In the genomic region with DNA sequence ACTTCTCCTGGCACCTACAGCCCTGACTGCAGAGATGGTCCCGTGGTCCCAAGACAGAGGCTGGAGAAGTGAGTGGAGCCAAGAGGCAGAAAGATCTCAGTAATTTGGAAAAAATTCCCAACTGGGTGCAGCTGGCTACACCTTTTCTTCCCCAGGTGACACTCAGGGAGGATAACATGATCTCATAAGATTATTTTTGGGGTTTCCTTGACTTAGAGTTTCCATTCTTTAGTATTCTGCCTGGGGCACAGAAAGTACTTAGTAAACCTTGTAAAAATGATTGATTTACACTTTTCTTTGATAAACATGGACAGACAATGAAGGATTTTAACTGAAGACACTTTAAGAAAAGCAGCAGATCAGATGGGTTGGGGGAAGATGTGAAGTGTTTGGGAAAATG, we compare ENCODE assay signal across 8 cellular contexts. TPM values are rescaled to one million over a fixed set of nuclear protein-coding genes. Genes with fewer than 3 reads are reported as not detected.
"Had no signal": no experiment of that assay in that cellular context is flagged by ENCODE, and none has a peak within 500 bp of the region (broad histone marks: within the 10 kb centered on the region; RNA-seq: fewer than 3 reads in every experiment).

No MANE protein-coding gene starts in this region.

- ATAC-seq: GM23338, K562 had no signal

- DNase-seq: H9, HCEC 1CT, HFFc6, IMR-90, KG1 had no signal

- H3K4me3 ChIP-seq: GM23338, K562 had no signal

- H2AFZ ChIP-seq: GM23338 had no signal

- H3K4me2 ChIP-seq: GM23338 had no signal

RNA-seq across cellular contexts. Expression of gene HECW1, which starts 38.6 kb away (rescaled TPM):
- total RNA-seq: HT-29 had no signal
